In the genomic region with DNA sequence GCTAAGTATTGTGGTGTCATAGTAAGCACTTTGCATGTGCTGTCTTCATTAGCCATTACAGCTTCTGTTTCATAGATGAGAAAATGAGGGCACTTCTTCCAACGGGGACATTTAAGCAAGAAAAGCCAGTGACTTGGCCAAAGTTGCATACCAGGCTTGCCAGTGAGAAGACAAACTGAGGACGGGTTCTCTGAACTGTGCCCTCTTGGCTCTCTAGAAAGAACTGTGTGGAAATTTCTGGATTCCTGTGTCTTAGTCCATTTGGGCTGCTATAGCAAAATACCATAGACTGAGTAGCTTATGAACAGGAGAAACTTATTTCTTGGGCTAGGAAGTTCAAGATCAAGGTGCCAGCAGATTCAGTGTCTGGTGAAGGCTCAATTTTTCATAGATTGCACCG, we compare ENCODE assay signal across 12 cellular contexts. TPM values are rescaled to one million over a fixed set of nuclear protein-coding genes. Genes with fewer than 3 reads are reported as not detected.
DNase-seq lines count a peak whose midpoint lies in the region; ATAC-seq and TF ChIP-seq lines count a peak whose summit lies in the region.
"Had no signal": no experiment of that assay in that cellular context is flagged by ENCODE, and none has a peak within 500 bp of the region (broad histone marks: within the 10 kb centered on the region; RNA-seq: fewer than 3 reads in every experiment).

No MANE protein-coding gene starts in this region.

- H3K27ac Mint-ChIP-seq in chondrocyte (ENCODE audit: unreplicated experiment) = peak overlapping the region; percentile 64
- H3K27ac Mint-ChIP-seq: B cell; CD4-positive, alpha-beta T cell had no signal

- H3K27ac ChIP-seq in RWPE1 = 0 out of 2 replicates have a peak overlapping the region, but pooled peaks have one; percentile 22

- intact Hi-C loops in sciatic nerve (cut with DNase I) = no loop called here

- ATAC-seq in left lobe of liver = peak; percentile 62
- no peak for ATAC-seq in sciatic nerve
- no peak for ATAC-seq in HG02840 (IDR thresholded peaks at IDR 0.05; ENCODE audit: low FRiP score, unreplicated experiment)

- POLR2A ChIA-PET in RWPE1 (lab: Yijun Ruan, JAX; ENCODE audit: low non-redundant PET) = no interaction called here

- no peaks in the 10 kb centered on the region for H3K9me3 Mint-ChIP-seq in chondrocyte (ENCODE audit: low read depth)
- H3K9me3 Mint-ChIP-seq: CD4-positive, alpha-beta T cell had no signal

- CTCF ChIA-PET in RWPE1 (lab: Yijun Ruan, JAX) = no interaction called here

- DNase-seq in RWPE1 (ENCODE audit: low spot score) = no peak
- no peak for DNase-seq in chondrocyte (ENCODE audit: low spot score)
- DNase-seq in left lobe of liver (ENCODE audit: low spot score) = peak; percentile 74
- DNase-seq in sciatic nerve (ENCODE audit: low spot score) = peak; percentile 1
- DNase-seq in cortex of kidney (lab: John Stamatoyannopoulos, UW) = no peak
- no peak for DNase-seq in iPS-NIHi11 (ENCODE audit: low spot score)
- DNase-seq: C1 segment of cervical spinal cord; Calu3; CD4-positive, alpha-beta T cell; DMS 273 treated with DMSO at 0.1 percent for 48 hours had no signal

- H3K36me3 Mint-ChIP-seq in chondrocyte (ENCODE audit: low read depth) = peaks cover 21% of the 10 kb centered on the region

- H3K27me3 Mint-ChIP-seq in chondrocyte (ENCODE audit: low read depth) = no peaks in the 10 kb centered on the region
- H3K27me3 Mint-ChIP-seq: B cell; CD4-positive, alpha-beta T cell had no signal

- H3K4me3 Mint-ChIP-seq in chondrocyte (ENCODE audit: unreplicated experiment) = no peak overlapping the region
- H3K4me3 Mint-ChIP-seq: B cell; CD4-positive, alpha-beta T cell had no signal

- TF ChIP-seq CTCF in RWPE1 (conservative IDR thresholded peaks at IDR 0.05; ENCODE audit: low read depth) = no peak
- TF ChIP-seq CTCF in chondrocyte (IDR thresholded peaks at IDR 0.05) = no peak

- H3K4me1 Mint-ChIP-seq in chondrocyte (ENCODE audit: low read depth) = peaks cover 73% of the 10 kb centered on the region

RNA-seq across cellular contexts. Expression of a gene that starts 13.3 kb away (rescaled TPM):
- 173 to 236 TPM (median 184 TPM) in 3 replicates for total RNA-seq in chondrocyte
- total RNA-seq in left lobe of liver = 74.4 TPM
- total RNA-seq in sciatic nerve = 81.9 TPM

Comparison
In these comparisons a context has a peak if more than half of its experiments do, and no peak if none do; other contexts are left out.
1. DNase-seq: peak in left lobe of liver (single experiment) and sciatic nerve (single experiment); none in RWPE1 (single experiment), chondrocyte (single experiment), cortex of kidney (single experiment) and iPS-NIHi11 (single experiment).